29 cellular contexts compared by ENCODE assay signal in the genomic region with DNA sequence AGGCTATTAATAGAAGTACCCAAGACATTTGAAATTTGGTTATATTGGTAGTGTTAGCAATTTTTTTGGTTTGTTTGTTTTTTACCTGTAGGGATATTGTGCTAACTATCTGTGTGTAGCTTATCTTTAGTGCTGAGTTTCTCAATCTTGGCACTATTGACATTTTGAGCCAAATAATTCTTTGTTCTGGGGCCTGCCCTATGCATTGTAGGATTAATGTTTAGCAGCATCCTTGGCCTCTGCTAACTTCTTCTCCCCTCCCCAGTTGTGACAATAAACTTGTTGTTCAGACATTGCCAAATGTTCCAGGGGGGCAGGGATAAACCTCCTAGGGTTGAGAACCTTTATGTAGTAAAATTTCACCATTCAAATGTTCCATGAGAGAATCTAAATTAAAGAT.
"Had no signal": no experiment of that assay in that cellular context is flagged by ENCODE, and none has a peak within 500 bp of the region (broad histone marks: within the 10 kb centered on the region; RNA-seq: fewer than 3 reads in every experiment).

No MANE protein-coding gene starts in this region.

- H2AFZ ChIP-seq: hepatocyte had no signal

- H3K27me3 Mint-ChIP-seq: dendritic cell treated with granulocyte-macrophage colony-stimulating factor and Interleukin-4, amounts not matched to agents 40 ng/mL and 50 ng/mL, for 4 days; effector memory CD8-positive, alpha-beta T cell had no signal

- H3K27ac Mint-ChIP-seq: dendritic cell treated with granulocyte-macrophage colony-stimulating factor and Interleukin-4, amounts not matched to agents 40 ng/mL and 50 ng/mL, for 4 days; effector memory CD8-positive, alpha-beta T cell; endodermal cell had no signal

- FAIRE-seq: endometrium, endothelial cell of umbilical vein, frontal cortex had no signal

- H3K4me3 ChIP-seq: colonic mucosa, coronary artery, dorsolateral prefrontal cortex, esophagus muscularis mucosa, esophagus squamous epithelium, gastrocnemius medialis, gastroesophageal sphincter, heart left ventricle, heart right ventricle, hepatocyte had no signal

- H3K79me2 ChIP-seq: hepatocyte had no signal

- H3K4me3 Mint-ChIP-seq: dendritic cell treated with granulocyte-macrophage colony-stimulating factor and Interleukin-4, amounts not matched to agents 40 ng/mL and 50 ng/mL, for 4 days; effector memory CD8-positive, alpha-beta T cell; endodermal cell had no signal

- H3K27ac ChIP-seq: colonic mucosa, coronary artery, dorsolateral prefrontal cortex, epithelial cell of prostate, esophagus muscularis mucosa, esophagus squamous epithelium, foreskin keratinocyte, gastrocnemius medialis, gastroesophageal sphincter, heart left ventricle, heart right ventricle, hepatocyte had no signal

- H3K9me3 Mint-ChIP-seq: dendritic cell treated with granulocyte-macrophage colony-stimulating factor and Interleukin-4, amounts not matched to agents 40 ng/mL and 50 ng/mL, for 4 days; effector memory CD8-positive, alpha-beta T cell; endodermal cell had no signal

- DNase-seq: colonic mucosa; cortex of kidney; dermis blood vessel endothelial cell; dorsolateral prefrontal cortex; effector CD4-positive, alpha-beta T cell; effector CD8-positive, alpha-beta T cell; effector memory CD4-positive, alpha-beta T cell; effector memory CD8-positive, alpha-beta T cell; endodermal cell; erythroblast; esophagus squamous epithelium; foreskin fibroblast; foreskin keratinocyte; foreskin melanocyte; gastrocnemius medialis; glutamatergic neuron; head of caudate nucleus; heart left ventricle; heart right ventricle had no signal

- H3K27me3 ChIP-seq: colonic mucosa, dorsolateral prefrontal cortex, esophagus muscularis mucosa, esophagus squamous epithelium, foreskin keratinocyte, gastrocnemius medialis, gastroesophageal sphincter, heart left ventricle, heart right ventricle, hepatocyte had no signal

- H3K9me3 ChIP-seq: colonic mucosa, esophagus muscularis mucosa, esophagus squamous epithelium, gastrocnemius medialis, gastroesophageal sphincter, heart left ventricle, heart right ventricle had no signal

- H3K36me3 ChIP-seq: colonic mucosa had no signal

- H3K4me2 ChIP-seq: hepatocyte had no signal

- H3K4me1 ChIP-seq: colonic mucosa, foreskin keratinocyte had no signal

- ATAC-seq: effector memory CD8-positive, alpha-beta T cell; esophagus mucosa; foreskin keratinocyte; gastrocnemius medialis; gastroesophageal sphincter; heart left ventricle; heart right ventricle had no signal
